35 cellular contexts compared by ENCODE assay signal in genomic region chr9:74373348-74373747, GRCh38.
"Had no signal": no experiment of that assay in that cellular context is flagged by ENCODE, and none has a peak within 500 bp of the region (broad histone marks: within the 10 kb centered on the region; RNA-seq: fewer than 3 reads in every experiment).

No MANE protein-coding gene starts in this region.

- DNase-seq: activated CD4-positive, alpha-beta memory T cell treated with anti-CD3 and anti-CD28 coated beads, Interleukin-2, amount 10 ng/mL, durations not matched to agents 7 days and 5 days; activated CD4-positive, alpha-beta T cell treated with anti-CD3 and anti-CD28 coated beads for 1 hour; activated CD4-positive, alpha-beta T cell treated with anti-CD3 and anti-CD28 coated beads for 36 hours; activated CD4-positive, alpha-beta T cell treated with anti-CD3 and anti-CD28 coated beads for 48 hours; activated CD4-positive, alpha-beta T cell treated with anti-CD3 and anti-CD28 coated beads, Interleukin-2, amount 10 ng/mL, durations not matched to agents 7 days and 5 days; activated CD4-positive, alpha-beta T cell treated with anti-CD3 and anti-CD28 coated beads, Interleukin-2, amount 50 U/mL, for 48 hours; activated CD4-positive, CD25-positive, alpha-beta regulatory T cell; activated CD8-positive, alpha-beta memory T cell treated with anti-CD3 and anti-CD28 coated beads, Interleukin-2, amount 50 U/mL, for 4 hours; activated effector memory CD4-positive, alpha-beta T cell treated with anti-CD3 and anti-CD28 coated beads, Interleukin-2, amount 50 U/mL, for 16 hours; activated gamma-delta T cell treated with Interleukin-2 at 50 U/mL for 16 hours; activated naive CD4-positive, alpha-beta T cell; activated naive CD4-positive, alpha-beta T cell treated with anti-CD3 and anti-CD28 coated beads for 36 hours; activated naive CD4-positive, alpha-beta T cell treated with anti-CD3 and anti-CD28 coated beads, Interleukin-2, amount 50 U/mL, for 16 hours; activated naive CD8-positive, alpha-beta T cell treated with anti-CD3 and anti-CD28 coated beads for 36 hours; activated T-cell treated with anti-CD3 and anti-CD28 coated beads for 4 hours; activated T-cell treated with anti-CD3 and anti-CD28 coated beads, Interleukin-2, amount 50 U/mL, for 1 hour; activated T-cell treated with anti-CD3 and anti-CD28 coated beads, Interleukin-2, amount 50 U/mL, for 4 hours; activated T-cell treated with anti-CD3 and anti-CD28 coated beads, Interleukin-2, amount 50 U/mL, for 72 hours; adrenal gland; amniotic stem cell; aorta; body of pancreas; brain microvascular endothelial cell; central memory CD4-positive, alpha-beta T cell; T-helper 1 cell; T-helper 2 cell; T-helper 9 cell had no signal

- H3K9me3 ChIP-seq: adrenal gland, body of pancreas, breast epithelium had no signal

- H3K4me3 ChIP-seq: adrenal gland, body of pancreas, breast epithelium had no signal

- H3K4me1 ChIP-seq: adrenal gland, body of pancreas, breast epithelium had no signal

- H3K4me1 Mint-ChIP-seq: activated CD4-positive, alpha-beta memory T cell treated with anti-CD3 and anti-CD28 coated beads, Interleukin-2, amount 10 ng/mL, durations not matched to agents 7 days and 5 days; activated CD4-positive, alpha-beta T cell treated with anti-CD3 and anti-CD28 coated beads for 36 hours; activated CD4-positive, alpha-beta T cell treated with anti-CD3 and anti-CD28 coated beads, Interleukin-2, amount 10 ng/mL, durations not matched to agents 7 days and 5 days; activated naive CD8-positive, alpha-beta T cell treated with anti-CD3 and anti-CD28 coated beads for 36 hours; activated T-helper 17 cell treated with anti-CD3 and anti-CD28 coated beads, Interleukin-2, amount 50 U/mL, for 72 hours had no signal

- H3K27ac Mint-ChIP-seq: activated CD4-positive, alpha-beta memory T cell treated with anti-CD3 and anti-CD28 coated beads, Interleukin-2, amount 10 ng/mL, durations not matched to agents 7 days and 5 days; activated CD4-positive, alpha-beta T cell treated with anti-CD3 and anti-CD28 coated beads for 36 hours; activated CD4-positive, alpha-beta T cell treated with anti-CD3 and anti-CD28 coated beads, Interleukin-2, amount 10 ng/mL, durations not matched to agents 7 days and 5 days; activated naive CD4-positive, alpha-beta T cell treated with anti-CD3 and anti-CD28 coated beads for 36 hours; activated naive CD4-positive, alpha-beta T cell treated with anti-CD3 and anti-CD28 coated beads, Interleukin-2, amount 50 U/mL, for 72 hours; activated naive CD8-positive, alpha-beta T cell treated with anti-CD3 and anti-CD28 coated beads for 36 hours; activated T-cell treated with anti-CD3 and anti-CD28 coated beads, Interleukin-2, amount 50 U/mL, for 72 hours; activated T-helper 1 cell treated with anti-CD3 and anti-CD28 coated beads, Interleukin-12 subunit alpha, Interleukin-12 subunit beta, Interleukin-2, Interleukin-4 antibody, amounts not matched to agents 30 ng/mL and 10 ng/mL and 1 ng/mL, durations not matched to agents 14 hours and 24 hours and 36 hours; activated T-helper 17 cell treated with anti-CD3 and anti-CD28 coated beads, Interleukin-2, amount 50 U/mL, for 72 hours; T-helper 1 cell treated with Interleukin-12 subunit alpha and Interleukin-12 subunit beta and Interleukin-4 antibody, amounts not matched to agents 30 μg/mL and 1 μg/mL, for 36 hours; T-helper 2 cell treated with Interferon-gamma antibody and Interleukin-4, amounts not matched to agents 5 μg/mL and 100 μg/mL, for 36 hours had no signal

- ATAC-seq: activated CD4-positive, alpha-beta T cell treated with anti-CD3 and anti-CD28 coated beads for 36 hours; activated CD4-positive, CD25-positive, alpha-beta regulatory T cell treated with anti-CD3 and anti-CD28 coated beads, Interleukin-2, amount 50 U/mL, for 24 hours; activated naive CD4-positive, alpha-beta T cell treated with anti-CD3 and anti-CD28 coated beads, Interleukin-2, amount 50 U/mL, for 72 hours; activated T-cell treated with anti-CD3 and anti-CD28 coated beads, Interleukin-2, amount 50 U/mL, for 4 hours; activated T-cell treated with anti-CD3 and anti-CD28 coated beads, Interleukin-2, amount 50 U/mL, for 72 hours; activated T-helper 17 cell treated with anti-CD3 and anti-CD28 coated beads, Interleukin-2, amount 50 U/mL, for 72 hours; body of pancreas had no signal

- H3K27me3 ChIP-seq: adrenal gland, body of pancreas, brain microvascular endothelial cell, breast epithelium had no signal

- H3K9me3 Mint-ChIP-seq: activated CD4-positive, alpha-beta memory T cell treated with anti-CD3 and anti-CD28 coated beads, Interleukin-2, amount 10 ng/mL, durations not matched to agents 7 days and 5 days; activated CD4-positive, alpha-beta T cell treated with anti-CD3 and anti-CD28 coated beads, Interleukin-2, amount 10 ng/mL, durations not matched to agents 7 days and 5 days; activated naive CD4-positive, alpha-beta T cell treated with anti-CD3 and anti-CD28 coated beads for 36 hours; activated naive CD4-positive, alpha-beta T cell treated with anti-CD3 and anti-CD28 coated beads, Interleukin-2, amount 50 U/mL, for 72 hours; activated naive CD8-positive, alpha-beta T cell treated with anti-CD3 and anti-CD28 coated beads for 36 hours; activated T-cell treated with anti-CD3 and anti-CD28 coated beads, Interleukin-2, amount 50 U/mL, for 72 hours; activated T-helper 1 cell treated with anti-CD3 and anti-CD28 coated beads, Interleukin-12 subunit alpha, Interleukin-12 subunit beta, Interleukin-2, Interleukin-4 antibody, amounts not matched to agents 30 ng/mL and 10 ng/mL and 1 ng/mL, durations not matched to agents 14 hours and 24 hours and 36 hours; T-helper 1 cell treated with Interleukin-12 subunit alpha and Interleukin-12 subunit beta and Interleukin-4 antibody, amounts not matched to agents 30 μg/mL and 1 μg/mL, for 36 hours; T-helper 2 cell treated with Interferon-gamma antibody and Interleukin-4, amounts not matched to agents 5 μg/mL and 100 μg/mL, for 36 hours had no signal

- H3K4me3 Mint-ChIP-seq: activated CD4-positive, alpha-beta memory T cell treated with anti-CD3 and anti-CD28 coated beads, Interleukin-2, amount 10 ng/mL, durations not matched to agents 7 days and 5 days; activated CD4-positive, alpha-beta T cell treated with anti-CD3 and anti-CD28 coated beads for 36 hours; activated CD4-positive, alpha-beta T cell treated with anti-CD3 and anti-CD28 coated beads, Interleukin-2, amount 10 ng/mL, durations not matched to agents 7 days and 5 days; activated naive CD4-positive, alpha-beta T cell treated with anti-CD3 and anti-CD28 coated beads for 36 hours; activated naive CD8-positive, alpha-beta T cell treated with anti-CD3 and anti-CD28 coated beads for 36 hours; activated T-cell treated with anti-CD3 and anti-CD28 coated beads, Interleukin-2, amount 50 U/mL, for 4 hours; activated T-cell treated with anti-CD3 and anti-CD28 coated beads, Interleukin-2, amount 50 U/mL, for 72 hours; activated T-helper 1 cell treated with anti-CD3 and anti-CD28 coated beads, Interleukin-12 subunit alpha, Interleukin-12 subunit beta, Interleukin-2, Interleukin-4 antibody, amounts not matched to agents 30 ng/mL and 10 ng/mL and 1 ng/mL, durations not matched to agents 14 hours and 24 hours and 36 hours; activated T-helper 17 cell treated with anti-CD3 and anti-CD28 coated beads, Interleukin-2, amount 50 U/mL, for 72 hours; T-helper 1 cell treated with Interleukin-12 subunit alpha and Interleukin-12 subunit beta and Interleukin-4 antibody, amounts not matched to agents 30 μg/mL and 1 μg/mL, for 36 hours; T-helper 2 cell treated with Interferon-gamma antibody and Interleukin-4, amounts not matched to agents 5 μg/mL and 100 μg/mL, for 36 hours had no signal

- H3K36me3 Mint-ChIP-seq: activated naive CD4-positive, alpha-beta T cell treated with anti-CD3 and anti-CD28 coated beads, Interleukin-2, amount 50 U/mL, for 72 hours; activated naive CD8-positive, alpha-beta T cell treated with anti-CD3 and anti-CD28 coated beads for 36 hours had no signal

- H3K27ac ChIP-seq: adrenal gland, body of pancreas, brain microvascular endothelial cell, breast epithelium, VCaP had no signal

- H3K27me3 Mint-ChIP-seq: activated CD4-positive, alpha-beta memory T cell treated with anti-CD3 and anti-CD28 coated beads, Interleukin-2, amount 10 ng/mL, durations not matched to agents 7 days and 5 days; activated CD4-positive, alpha-beta T cell treated with anti-CD3 and anti-CD28 coated beads for 36 hours; activated CD4-positive, alpha-beta T cell treated with anti-CD3 and anti-CD28 coated beads, Interleukin-2, amount 10 ng/mL, durations not matched to agents 7 days and 5 days; activated naive CD8-positive, alpha-beta T cell treated with anti-CD3 and anti-CD28 coated beads for 36 hours; activated T-helper 17 cell treated with anti-CD3 and anti-CD28 coated beads, Interleukin-2, amount 50 U/mL, for 72 hours had no signal

- H3K36me3 ChIP-seq: adrenal gland, brain microvascular endothelial cell had no signal
